15 cellular contexts compared by ENCODE assay signal in the genomic region with DNA sequence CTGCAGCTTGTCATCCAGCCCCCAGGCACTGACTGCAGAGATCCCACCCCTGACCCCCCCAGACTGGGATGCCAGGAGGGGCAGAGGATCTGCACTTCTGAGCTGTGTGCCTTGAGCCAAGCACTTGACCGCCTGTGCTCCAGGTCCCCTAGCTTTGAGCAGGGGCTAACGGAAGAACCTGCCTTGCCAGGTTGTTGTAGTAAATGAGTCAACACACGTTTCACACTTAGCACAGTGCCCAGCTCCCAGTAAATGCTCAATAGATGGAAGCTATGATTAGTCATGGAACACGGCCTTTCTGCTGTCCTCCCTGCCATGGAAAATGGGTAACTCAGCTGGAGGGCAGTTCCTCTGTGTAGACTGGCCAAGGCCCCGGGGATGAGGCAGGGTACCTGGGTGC. TPM values are rescaled to one million over a fixed set of nuclear protein-coding genes. Genes with fewer than 3 reads are reported as not detected.
DNase-seq lines count a peak whose midpoint lies in the region; ATAC-seq and TF ChIP-seq lines count a peak whose summit lies in the region.
"Had no signal": no experiment of that assay in that cellular context is flagged by ENCODE, and none has a peak within 500 bp of the region (broad histone marks: within the 10 kb centered on the region; RNA-seq: fewer than 3 reads in every experiment).

No MANE protein-coding gene starts in this region.

- H3K9me3 Mint-ChIP-seq in T-helper 2 cell treated with Interferon-gamma antibody and Interleukin-4, amounts not matched to agents 5 μg/mL and 100 μg/mL, for 36 hours: no peaks in the 10 kb centered on the region
- no peaks in the 10 kb centered on the region for H3K9me3 Mint-ChIP-seq in T-cell
- no peaks in the 10 kb centered on the region for H3K9me3 Mint-ChIP-seq in stimulated activated naive B cell treated with anti-CD40 and anti-IgM and Interleukin-4, amounts not matched to agents 10 μg/mL and 1 μg/mL and 100 μg/mL, for 72 hours

- H3K27me3 Mint-ChIP-seq in T-helper 2 cell treated with Interferon-gamma antibody and Interleukin-4, amounts not matched to agents 5 μg/mL and 100 μg/mL, for 36 hours (ENCODE audit: low read depth): no peaks in the 10 kb centered on the region
- H3K27me3 Mint-ChIP-seq in T-cell: no peaks in the 10 kb centered on the region
- no peaks in the 10 kb centered on the region for H3K27me3 Mint-ChIP-seq in stimulated activated naive B cell treated with anti-CD40 and anti-IgM and Interleukin-4, amounts not matched to agents 10 μg/mL and 1 μg/mL and 100 μg/mL, for 72 hours

- no peaks in the 10 kb centered on the region for H3K9me3 ChIP-seq in esophagus squamous epithelium
- H3K9me3 ChIP-seq: A549, mucosa of descending colon, right lobe of liver, tibial nerve had no signal

- H3K27ac Mint-ChIP-seq in T-helper 2 cell treated with Interferon-gamma antibody and Interleukin-4, amounts not matched to agents 5 μg/mL and 100 μg/mL, for 36 hours: peak overlapping the region; percentile 39
- peak overlapping the region; percentile 79 to 97 for H3K27ac Mint-ChIP-seq in T-cell
- H3K27ac Mint-ChIP-seq in stimulated activated naive B cell treated with anti-CD40 and anti-IgM and Interleukin-4, amounts not matched to agents 10 μg/mL and 1 μg/mL and 100 μg/mL, for 72 hours: peak overlapping the region; percentile 72

- H3K4me1 Mint-ChIP-seq in T-helper 2 cell treated with Interferon-gamma antibody and Interleukin-4, amounts not matched to agents 5 μg/mL and 100 μg/mL, for 36 hours (ENCODE audit: low read depth): peaks cover 63% of the 10 kb centered on the region
- peaks cover 88 to 98% (median 94%) of the 10 kb centered on the region in 3 donors for H3K4me1 Mint-ChIP-seq in T-cell
- peaks cover 52 to 62% of the 10 kb centered on the region in 2 donors for H3K4me1 Mint-ChIP-seq in stimulated activated naive B cell treated with anti-CD40 and anti-IgM and Interleukin-4, amounts not matched to agents 10 μg/mL and 1 μg/mL and 100 μg/mL, for 72 hours

- no peaks in the 10 kb centered on the region for H3K36me3 ChIP-seq in esophagus squamous epithelium
- H3K36me3 ChIP-seq: brain microvascular endothelial cell, right lobe of liver, tibial nerve, WERI-Rb-1 had no signal

- peak overlapping the region; percentile 25 to 57 (median 42) for H3K27ac ChIP-seq in esophagus squamous epithelium
- H3K27ac ChIP-seq: brain microvascular endothelial cell, right lobe of liver, tibial nerve, WERI-Rb-1 had no signal

- intact Hi-C loops in esophagus squamous epithelium (cut with DNase I): no loop called here

- peak overlapping the region in 1 of 4 donors; percentile 18 for H3K4me3 ChIP-seq in esophagus squamous epithelium
- H3K4me3 ChIP-seq: A549, mucosa of descending colon, right lobe of liver, tibial nerve had no signal

- DNase-seq in T-helper 2 cell treated with Interferon-gamma antibody and Interleukin-4, amounts not matched to agents 5 μg/mL and 100 μg/mL, for 36 hours (ENCODE audit: low spot score): no peak
- DNase-seq in T-helper 2 cell (no peak), T-cell (no peak), esophagus squamous epithelium (lab: John Stamatoyannopoulos, UW) (no peak), GM20000 (ENCODE audit: low spot score) (no peak)
- DNase-seq in stimulated activated naive B cell treated with anti-CD40 and anti-IgM and Interleukin-4, amounts not matched to agents 10 μg/mL and 1 μg/mL and 100 μg/mL, for 72 hours: no peak
- DNase-seq: brain microvascular endothelial cell, mucosa of descending colon, NCI-H526 treated with DMSO at 0.1 percent for 48 hours, right lobe of liver, WERI-Rb-1 had no signal

- H3K36me3 Mint-ChIP-seq in T-helper 2 cell treated with Interferon-gamma antibody and Interleukin-4, amounts not matched to agents 5 μg/mL and 100 μg/mL, for 36 hours (ENCODE audit: low read depth): peaks cover 4% of the 10 kb centered on the region
- peaks cover 4% of the 10 kb centered on the region for H3K36me3 Mint-ChIP-seq in T-cell
- H3K36me3 Mint-ChIP-seq in stimulated activated naive B cell treated with anti-CD40 and anti-IgM and Interleukin-4, amounts not matched to agents 10 μg/mL and 1 μg/mL and 100 μg/mL, for 72 hours: no peaks in the 10 kb centered on the region

- CTCF ChIA-PET in T-cell (lab: Charles Lee): no interaction called here

- no peak for TF ChIP-seq POLR2A in esophagus squamous epithelium (IDR thresholded peaks at IDR 0.05)

- H3K4me3 Mint-ChIP-seq in T-helper 2 cell treated with Interferon-gamma antibody and Interleukin-4, amounts not matched to agents 5 μg/mL and 100 μg/mL, for 36 hours: no peak overlapping the region
- H3K4me3 Mint-ChIP-seq in T-cell: no peak overlapping the region
- no peak overlapping the region for H3K4me3 Mint-ChIP-seq in stimulated activated naive B cell treated with anti-CD40 and anti-IgM and Interleukin-4, amounts not matched to agents 10 μg/mL and 1 μg/mL and 100 μg/mL, for 72 hours

- ATAC-seq in T-cell (replicated peaks in 1 of 4) (no peak), HG03135 (IDR thresholded peaks at IDR 0.05; ENCODE audit: unreplicated experiment) (no peak), GM21528 (IDR thresholded peaks at IDR 0.05; ENCODE audit: low FRiP score, unreplicated experiment) (no peak)
- no peak for ATAC-seq in stimulated activated naive B cell treated with anti-CD40 and anti-IgM and Interleukin-4, amounts not matched to agents 10 μg/mL and 1 μg/mL and 100 μg/mL, for 72 hours (replicated peaks)
- ATAC-seq: A549, mucosa of descending colon, right lobe of liver had no signal

- TF ChIP-seq CTCF in esophagus squamous epithelium (IDR thresholded peaks at IDR 0.05): no peak
- no peak for TF ChIP-seq CTCF in GM20000 (IDR thresholded peaks at IDR 0.05; ENCODE audit: extremely low read depth, missing control alignments)

- WGBS in esophagus squamous epithelium, 2 donors: 18 to 22% methylated on average over 3 to 4 of the region's 5 CpGs

- H3K27me3 ChIP-seq in esophagus squamous epithelium: no peaks in the 10 kb centered on the region
- H3K27me3 ChIP-seq: brain microvascular endothelial cell, right lobe of liver, tibial nerve had no signal

- POLR2A ChIA-PET in T-cell (lab: Charles Lee): no interaction called here

- peaks cover 27 to 72% (median 40%) of the 10 kb centered on the region in 3 donors for H3K4me1 ChIP-seq in esophagus squamous epithelium

RNA-seq across cellular contexts. Expression of a gene that starts 24.1 kb away (rescaled TPM):
- total RNA-seq in T-cell (10 to 100 TPM; 36.0 to 76.2 (median 37.7) TPM), esophagus squamous epithelium (10 to 100 TPM; 25.8 to 88.8 (median 52.7) TPM)

RNA-seq across cellular contexts. Expression of a gene that starts 30.0 kb away (rescaled TPM):
- total RNA-seq in T-cell (1 to 10 TPM in 4 of 5 donors, under 1 TPM in 1; 0.85 to 2.8 (median 2.2) TPM), esophagus squamous epithelium (10 to 100 TPM; 36.7 to 59.1 (median 50.3) TPM)

Comparison
In these comparisons a context has a peak if more than half of its experiments do, and no peak if none do; other contexts are left out.
1. RNA of a gene that starts 30.0 kb away (total RNA-seq): 36.7 to 59.1 TPM in esophagus squamous epithelium; 0.85 to 2.8 TPM in T-cell; every median in the first group is over 4 times any median in the second.
2. Peak in every context shown above with its lines, with median percentiles within 50 percentile points of each other: H3K27ac Mint-ChIP-seq.